ENCODE assay signal across 20 cellular contexts in genomic region chr21:31191553-31191952, GRCh38.
DNase-seq lines count a peak whose midpoint lies in the region; ATAC-seq and TF ChIP-seq lines count a peak whose summit lies in the region.
"Had no signal": no experiment of that assay in that cellular context is flagged by ENCODE, and none has a peak within 500 bp of the region (broad histone marks: within the 10 kb centered on the region; RNA-seq: fewer than 3 reads in every experiment).

No MANE protein-coding gene starts in this region.

- H3K9me3 ChIP-seq in CD4-positive, alpha-beta T cell (ENCODE audit: control insufficient read depth, low read length), result no peaks in the 10 kb centered on the region
- H3K9me3 ChIP-seq in IMR-90 (ENCODE audit: control insufficient read depth, insufficient read depth, low read length), result no peaks in the 10 kb centered on the region

- H2AK9ac ChIP-seq in IMR-90 (replicated peaks; ENCODE audit: low read depth, low read length, poor library complexity), result no peak overlapping the region

- no peaks in the 10 kb centered on the region for H3K9me3 Mint-ChIP-seq in activated naive CD4-positive, alpha-beta T cell treated with anti-CD3 and anti-CD28 coated beads for 36 hours
- H3K9me3 Mint-ChIP-seq in CD4-positive, alpha-beta T cell, result no peaks in the 10 kb centered on the region

- no peak overlapping the region for H3K14ac ChIP-seq in IMR-90 (replicated peaks; ENCODE audit: low read depth, low read length)

- H3K4me1 ChIP-seq in IMR-90 (ENCODE audit: control insufficient read depth, insufficient read depth, low read length), result peaks cover 2% of the 10 kb centered on the region; the same call in 1 of the 2 replicates

- ATAC-seq in CD4-positive, alpha-beta T cell (ENCODE audit: poor library complexity), result no peak
- ATAC-seq in IMR-90 (ENCODE audit: low read depth), result no peak; the same call in none of the 2 replicates
- no peak for ATAC-seq in GM19035 (IDR thresholded peaks at IDR 0.05; ENCODE audit: unreplicated experiment)
- ATAC-seq: HepG2 had no signal

- H3K56ac ChIP-seq in IMR-90 (ENCODE audit: extremely low read depth, insufficient read depth, low read length), result no peak overlapping the region

- in situ Hi-C loops in IMR-90 (cut with MboI; ENCODE audit: low sequenced_read_pairs), result no loop called here

- CTCF ChIA-PET in activated naive CD4-positive, alpha-beta T cell treated with anti-CD3 and anti-CD28 coated beads for 36 hours (lab: Charles Lee), result interaction anchor here (1.0 to 11.3 kb wide), 6 partner anchors 9 to 390 kb away, joined by 3 to 131 read pairs (median 6); no protein-coding TSS in a partner anchor
- CTCF ChIA-PET in CD4-positive, alpha-beta T cell (lab: Charles Lee), result interaction anchor here (3.4 kb wide), 1 partner anchor 10 kb away, joined by 15 read pairs; no protein-coding TSS in a partner anchor
- CTCF ChIA-PET in IMR-90 (lab: Yijun Ruan, JAX), result interaction anchor here (1.0 to 1.1 kb wide), 2 partner anchors 11 to 389 kb away, joined by 3 to 6 read pairs; no protein-coding TSS in a partner anchor

- peaks cover 89% of the 10 kb centered on the region for H3K4me1 Mint-ChIP-seq in activated naive CD4-positive, alpha-beta T cell treated with anti-CD3 and anti-CD28 coated beads for 36 hours (ENCODE audit: low read depth)
- peaks cover 79% of the 10 kb centered on the region for H3K4me1 Mint-ChIP-seq in CD4-positive, alpha-beta T cell (ENCODE audit: low read depth)

- peak; percentile 49 for DNase-seq in activated naive CD4-positive, alpha-beta T cell treated with anti-CD3 and anti-CD28 coated beads for 36 hours
- DNase-seq in activated naive CD4-positive, alpha-beta T cell treated with anti-CD3 and anti-CD28 coated beads, Interleukin-2, amount 50 U/mL, for 16 hours, result no peak
- DNase-seq in CD4-positive, alpha-beta T cell, result no peak
- DNase-seq in IMR-90, result peak; percentile 6
- no peak for DNase-seq in caudate nucleus (lab: John Stamatoyannopoulos, UW)
- no peak for DNase-seq in GOT3 (lab: John Stamatoyannopoulos, UW)
- DNase-seq: ACHN, C1 segment of cervical spinal cord, DND-41, H7, KG1, NCI-H1417, NCI-H187, NCI-H2107, NCI-H510A, NCI-H774, OCI-M1, Right ventricle myocardium superior had no signal

- no peak overlapping the region for H2BK20ac ChIP-seq in IMR-90 (ENCODE audit: low read depth, low read length)

- H4K91ac ChIP-seq in IMR-90 (ENCODE audit: insufficient read depth, low read depth, low read length), result no peak overlapping the region

- intact Hi-C loops in activated naive CD4-positive, alpha-beta T cell treated with anti-CD3 and anti-CD28 coated beads for 36 hours (cut with micrococcal nuclease), result no loop called here
- intact Hi-C loops in CD4-positive, alpha-beta T cell (cut with DNase I, micrococcal nuclease), result no loop called here
- intact Hi-C loops in IMR-90 (cut with micrococcal nuclease), result no loop called here

- H3K4ac ChIP-seq in IMR-90 (ENCODE audit: low read depth, low read length), result no peak overlapping the region

- H3K9me1 ChIP-seq in IMR-90 (ENCODE audit: insufficient read depth, low read length), result no peaks in the 10 kb centered on the region

- no peak overlapping the region for H3K4me2 ChIP-seq in IMR-90 (ENCODE audit: low read depth, low read length)

- no peak overlapping the region for H3K18ac ChIP-seq in IMR-90 (ENCODE audit: low read depth, low read length)

- H2BK15ac ChIP-seq in IMR-90 (ENCODE audit: low read depth, low read length), result no peak overlapping the region

- H3K4me3 ChIP-seq in IMR-90 (ENCODE audit: insufficient read depth, low read depth, low read length), result no peak overlapping the region

- H2BK120ac ChIP-seq in IMR-90 (ENCODE audit: low read depth, low read length), result no peak overlapping the region

- no peak overlapping the region for H3K23ac ChIP-seq in IMR-90 (ENCODE audit: low read depth, low read length)

- no peak for TF ChIP-seq CTCF in CD4-positive, alpha-beta T cell (IDR thresholded peaks at IDR 0.05)
- no peak for TF ChIP-seq CTCF in IMR-90 (conservative IDR thresholded peaks at IDR 0.05; ENCODE audit: low read depth, low read length)

- H2BK5ac ChIP-seq in IMR-90 (ENCODE audit: low read depth, low read length, poor library complexity, severe bottlenecking), result no peak overlapping the region

- H2AK5ac ChIP-seq in IMR-90 (ENCODE audit: low read depth, low read length), result no peak overlapping the region

- no peaks in the 10 kb centered on the region for H3K36me3 ChIP-seq in IMR-90 (ENCODE audit: control insufficient read depth, insufficient read depth, low read length)

- H4K5ac ChIP-seq in IMR-90 (ENCODE audit: low read depth, low read length), result no peak overlapping the region

- no peak overlapping the region for H3K27ac ChIP-seq in CD4-positive, alpha-beta T cell (ENCODE audit: low read depth, low read length)
- H3K27ac ChIP-seq in IMR-90 (ENCODE audit: insufficient read depth, low read length) (no peak overlapping the region), caudate nucleus (ENCODE audit: low read depth, low read length) (peak overlapping the region; percentile 80)

- H3K27ac Mint-ChIP-seq in activated naive CD4-positive, alpha-beta T cell treated with anti-CD3 and anti-CD28 coated beads for 36 hours, result peak overlapping the region; percentile 14
- peak overlapping the region; percentile 97 for H3K27ac Mint-ChIP-seq in CD4-positive, alpha-beta T cell

- no peak for TF ChIP-seq POLR2A in IMR-90 (IDR thresholded peaks at IDR 0.05; ENCODE audit: low read depth, low read length)

- H3K36me3 Mint-ChIP-seq in activated naive CD4-positive, alpha-beta T cell treated with anti-CD3 and anti-CD28 coated beads for 36 hours (ENCODE audit: low read depth), result peaks cover 21% of the 10 kb centered on the region
- peaks cover 5% of the 10 kb centered on the region for H3K36me3 Mint-ChIP-seq in CD4-positive, alpha-beta T cell (ENCODE audit: low read depth)

- no peak overlapping the region for H3K4me3 Mint-ChIP-seq in activated naive CD4-positive, alpha-beta T cell treated with anti-CD3 and anti-CD28 coated beads for 36 hours
- no peak overlapping the region for H3K4me3 Mint-ChIP-seq in CD4-positive, alpha-beta T cell

- no peaks in the 10 kb centered on the region for H3K79me1 ChIP-seq in IMR-90 (ENCODE audit: low read depth in 1 of 2, low read length in 2 of 2)

- TF ChIP-seq RAD21 in IMR-90 (IDR thresholded peaks at IDR 0.05; ENCODE audit: low read length), result no peak

- WGBS in IMR-90 (ENCODE audit: extremely low coverage in 2 of 2, insufficient read length in 1 of 2), 2 experiments, result no CpG with 5 or more reads among the region's 3 CpGs

- dilution Hi-C loops in IMR-90 (cut with HindIII; ENCODE audit: low sequenced_read_pairs, unreplicated experiment), result no loop called here

- BruUV-seq in IMR-90 (replicated peaks; lab: Mats Ljungman, UMichigan), result no TSS peak

- no peak overlapping the region for H2AFZ ChIP-seq in IMR-90 (replicated peaks; ENCODE audit: low read length, poor library complexity)

- POLR2A ChIA-PET in CD4-positive, alpha-beta T cell (lab: Charles Lee), result interaction anchor here (1.0 to 1.5 kb wide), 2 partner anchors 10 to 59 kb away, joined by 3 to 10 read pairs; no protein-coding TSS in a partner anchor
- POLR2A ChIA-PET in IMR-90 (lab: Charles Lee; ENCODE audit: unreplicated experiment), result no interaction called here

- H4K8ac ChIP-seq in IMR-90 (ENCODE audit: low read depth in 2 of 2, low read length in 2 of 2), result no peak overlapping the region

- H3K9ac ChIP-seq in IMR-90 (ENCODE audit: low read depth, low read length), result no peak overlapping the region

- H4K20me1 ChIP-seq in IMR-90 (ENCODE audit: insufficient read depth, low read length), result no peaks in the 10 kb centered on the region

- H3K27me3 ChIP-seq in CD4-positive, alpha-beta T cell (ENCODE audit: control insufficient read depth, insufficient read depth, low read length), result no peaks in the 10 kb centered on the region
- H3K27me3 ChIP-seq in IMR-90 (ENCODE audit: control insufficient read depth, insufficient read depth, low read length), result no peaks in the 10 kb centered on the region

- no peaks in the 10 kb centered on the region for H3K27me3 Mint-ChIP-seq in activated naive CD4-positive, alpha-beta T cell treated with anti-CD3 and anti-CD28 coated beads for 36 hours (ENCODE audit: low read depth)
- H3K27me3 Mint-ChIP-seq in CD4-positive, alpha-beta T cell, result no peaks in the 10 kb centered on the region

TF ChIP-seq in IMR-90, 13 proteins besides CTCF, POLR2A, EP300 and RAD21:
- no peak for TF ChIP-seq MAZ (IDR thresholded peaks at IDR 0.05; ENCODE audit: borderline replicate concordance, low read depth, low read length)
- no peak for TF ChIP-seq NFE2L2 (IDR thresholded peaks at IDR 0.05; ENCODE audit: low read depth, low read length)
- no peak for TF ChIP-seq RFX5 (IDR thresholded peaks at IDR 0.05; ENCODE audit: low read depth, low read length)
- no peak for TF ChIP-seq CHD1 (IDR thresholded peaks at IDR 0.05; ENCODE audit: low read depth, low read length)
- TF ChIP-seq MAFK (IDR thresholded peaks at IDR 0.05; ENCODE audit: low read depth, low read length), result no peak
- TF ChIP-seq MXI1 (IDR thresholded peaks at IDR 0.05; ENCODE audit: borderline replicate concordance, low read depth, low read length), result no peak

Comparison
In these comparisons a context has a peak if more than half of its experiments do, and no peak if none do; other contexts are left out.
1. DNase-seq: peak in activated naive CD4-positive, alpha-beta T cell treated with anti-CD3 and anti-CD28 coated beads for 36 hours (single experiment) and IMR-90 (single experiment); none in activated naive CD4-positive, alpha-beta T cell treated with anti-CD3 and anti-CD28 coated beads, Interleukin-2, amount 50 U/mL, for 16 hours (single experiment), CD4-positive, alpha-beta T cell (0 of 10), caudate nucleus (0 of 61) and GOT3 (single experiment).